In genomic region chr4:177349191-177349590, GRCh38 we compare ENCODE assay signal across 28 cellular contexts. TPM values are rescaled to one million over a fixed set of nuclear protein-coding genes. Genes with fewer than 3 reads are reported as not detected.
"Had no signal": no experiment of that assay in that cellular context is flagged by ENCODE, and none has a peak within 500 bp of the region (broad histone marks: within the 10 kb centered on the region; RNA-seq: fewer than 3 reads in every experiment).

No MANE protein-coding gene starts in this region.

- FAIRE-seq: endometrium had no signal

- H3K4me1 Mint-ChIP-seq: activated B cell treated with CpG ODN at 0.5 μM for 24 hours; activated naive CD4-positive, alpha-beta T cell treated with anti-CD3 and anti-CD28 coated beads, Interleukin-2, amount 50 U/mL, for 24 hours; activated naive CD8-positive, alpha-beta T cell treated with anti-CD3 and anti-CD28 coated beads, Interleukin-2, amount 50 U/mL, for 24 hours had no signal

- H3K4me3 ChIP-seq: heart left ventricle, left lung, lung, mucosa of descending colon, spleen, suprapubic skin, tibial artery had no signal

- DNase-seq: activated B cell treated with CpG ODN at 0.5 μM for 24 hours; activated CD4-positive, alpha-beta T cell treated with anti-CD3 and anti-CD28 coated beads, Interleukin-2, amount 50 U/mL, for 1 hour; activated CD8-positive, alpha-beta T cell treated with anti-CD3 and anti-CD28 coated beads for 36 hours; activated naive CD8-positive, alpha-beta T cell treated with anti-CD3 and anti-CD28 coated beads, Interleukin-2, amount 50 U/mL, for 24 hours; activated T-cell treated with anti-CD3 and anti-CD28 coated beads, Interleukin-2, amount 50 U/mL, for 48 hours; amygdala; caudate nucleus; effector CD4-positive, alpha-beta T cell; heart left ventricle; hypothalamus; kidney glomerular epithelial cell; left lung; mucosa of descending colon; posterior cingulate gyrus; right cardiac atrium; spleen; stimulated activated naive CD4-positive, alpha-beta T cell; tibial artery had no signal

- H3K4me1 ChIP-seq: heart left ventricle, left lung, spleen, suprapubic skin, tibial artery had no signal

- H3K9me3 Mint-ChIP-seq: activated B cell treated with CpG ODN at 0.5 μM for 24 hours; activated CD8-positive, alpha-beta T cell treated with anti-CD3 and anti-CD28 coated beads for 36 hours; activated naive CD4-positive, alpha-beta T cell treated with anti-CD3 and anti-CD28 coated beads, Interleukin-2, amount 50 U/mL, for 24 hours; activated naive CD8-positive, alpha-beta T cell treated with anti-CD3 and anti-CD28 coated beads, Interleukin-2, amount 50 U/mL, for 24 hours; activated T-helper 2 cell treated with anti-CD3 and anti-CD28 coated beads, Interferon-gamma antibody, Interleukin-2, Interleukin-4, amounts not matched to agents 10 μg/mL and 5 μg/mL and 100 μg/mL, durations not matched to agents 14 hours and 24 hours and 36 hours; dendritic cell treated with granulocyte-macrophage colony-stimulating factor and Interleukin-4, amounts not matched to agents 40 ng/mL and 50 ng/mL, for 4 days; natural killer cell treated with Interleukin-12 subunit alpha and Interleukin-12 subunit beta and Interleukin-15 and Interleukin-18, amount 100 ng/mL, for 72 hours; T-helper 1 cell treated with Interleukin-12 subunit alpha and Interleukin-12 subunit beta and Interleukin-4 antibody, amounts not matched to agents 30 μg/mL and 1 μg/mL, for 36 hours had no signal

- H3K4me3 Mint-ChIP-seq: activated B cell treated with CpG ODN at 0.5 μM for 24 hours; activated CD8-positive, alpha-beta T cell treated with anti-CD3 and anti-CD28 coated beads for 36 hours; activated naive CD4-positive, alpha-beta T cell treated with anti-CD3 and anti-CD28 coated beads, Interleukin-2, amount 50 U/mL, for 24 hours; activated naive CD8-positive, alpha-beta T cell treated with anti-CD3 and anti-CD28 coated beads, Interleukin-2, amount 50 U/mL, for 24 hours; dendritic cell treated with granulocyte-macrophage colony-stimulating factor and Interleukin-4, amounts not matched to agents 40 ng/mL and 50 ng/mL, for 4 days; natural killer cell treated with Interleukin-12 subunit alpha and Interleukin-12 subunit beta and Interleukin-15 and Interleukin-18, amount 100 ng/mL, for 72 hours; T-helper 1 cell treated with Interleukin-12 subunit alpha and Interleukin-12 subunit beta and Interleukin-4 antibody, amounts not matched to agents 30 μg/mL and 1 μg/mL, for 36 hours had no signal

- H3K27me3 ChIP-seq: heart left ventricle, left lung, spleen, suprapubic skin, tibial artery had no signal

- H3K36me3 ChIP-seq: heart left ventricle, left lung, suprapubic skin, tibial artery had no signal

- H3K9me3 ChIP-seq: heart left ventricle, left lung, mucosa of descending colon, spleen, suprapubic skin, tibial artery had no signal

- H3K36me3 Mint-ChIP-seq: activated naive CD4-positive, alpha-beta T cell treated with anti-CD3 and anti-CD28 coated beads, Interleukin-2, amount 50 U/mL, for 24 hours; natural killer cell treated with Interleukin-12 subunit alpha and Interleukin-12 subunit beta and Interleukin-15 and Interleukin-18, amount 100 ng/mL, for 72 hours had no signal

- H3K27ac Mint-ChIP-seq: activated B cell treated with CpG ODN at 0.5 μM for 24 hours; activated CD8-positive, alpha-beta T cell treated with anti-CD3 and anti-CD28 coated beads for 36 hours; activated naive CD4-positive, alpha-beta T cell treated with anti-CD3 and anti-CD28 coated beads, Interleukin-2, amount 50 U/mL, for 24 hours; activated naive CD8-positive, alpha-beta T cell treated with anti-CD3 and anti-CD28 coated beads, Interleukin-2, amount 50 U/mL, for 24 hours; activated T-helper 2 cell treated with anti-CD3 and anti-CD28 coated beads, Interferon-gamma antibody, Interleukin-2, Interleukin-4, amounts not matched to agents 10 μg/mL and 5 μg/mL and 100 μg/mL, durations not matched to agents 14 hours and 24 hours and 36 hours; dendritic cell treated with granulocyte-macrophage colony-stimulating factor and Interleukin-4, amounts not matched to agents 40 ng/mL and 50 ng/mL, for 4 days; natural killer cell treated with Interleukin-12 subunit alpha and Interleukin-12 subunit beta and Interleukin-15 and Interleukin-18, amount 100 ng/mL, for 72 hours; T-helper 1 cell treated with Interleukin-12 subunit alpha and Interleukin-12 subunit beta and Interleukin-4 antibody, amounts not matched to agents 30 μg/mL and 1 μg/mL, for 36 hours had no signal

- H3K27ac ChIP-seq: epithelial cell of prostate, heart left ventricle, left lung, spleen, suprapubic skin, tibial artery had no signal

- H3K27me3 Mint-ChIP-seq: activated B cell treated with CpG ODN at 0.5 μM for 24 hours; activated CD8-positive, alpha-beta T cell treated with anti-CD3 and anti-CD28 coated beads for 36 hours; activated naive CD4-positive, alpha-beta T cell treated with anti-CD3 and anti-CD28 coated beads, Interleukin-2, amount 50 U/mL, for 24 hours; activated naive CD8-positive, alpha-beta T cell treated with anti-CD3 and anti-CD28 coated beads, Interleukin-2, amount 50 U/mL, for 24 hours; dendritic cell treated with granulocyte-macrophage colony-stimulating factor and Interleukin-4, amounts not matched to agents 40 ng/mL and 50 ng/mL, for 4 days; natural killer cell treated with Interleukin-12 subunit alpha and Interleukin-12 subunit beta and Interleukin-15 and Interleukin-18, amount 100 ng/mL, for 72 hours had no signal

- ATAC-seq: activated CD8-positive, alpha-beta T cell treated with anti-CD3 and anti-CD28 coated beads for 36 hours; activated naive CD8-positive, alpha-beta T cell treated with anti-CD3 and anti-CD28 coated beads, Interleukin-2, amount 50 U/mL, for 24 hours; heart left ventricle; left lung; mucosa of descending colon; natural killer cell treated with Interleukin-12 subunit alpha and Interleukin-12 subunit beta and Interleukin-15 and Interleukin-18, amount 100 ng/mL, for 72 hours; right cardiac atrium had no signal

RNA-seq across cellular contexts. Expression of gene NEIL3, which starts 39.5 kb away (rescaled TPM):
- total RNA-seq: ureter had no signal
- polyA plus RNA-seq: right cardiac atrium had no signal
